16 cellular contexts compared by ENCODE assay signal in genomic region chr18:9055626-9056025, GRCh38.
A peak's percentile ranks its signal among the peaks of the same experiment; 100 is the strongest.
DNase-seq lines count a peak whose midpoint lies in the region; ATAC-seq and TF ChIP-seq lines count a peak whose summit lies in the region.
"Had no signal": no experiment of that assay in that cellular context is flagged by ENCODE, and none has a peak within 500 bp of the region (broad histone marks: within the 10 kb centered on the region; RNA-seq: fewer than 3 reads in every experiment).

No MANE protein-coding gene starts in this region.

- DNase-seq in RWPE1 (ENCODE audit: low spot score): no peak
- peak; percentile 63 for DNase-seq in epithelial cell of esophagus (ENCODE audit: low read depth)
- no peak for DNase-seq in stimulated activated naive B cell treated with anti-CD40 and anti-IgM and Interleukin-4, amounts not matched to agents 10 μg/mL and 1 μg/mL and 100 μg/mL, for 72 hours
- DNase-seq in T-helper 1 cell: no peak
- DNase-seq: activated effector memory CD4-positive, alpha-beta T cell treated with Interleukin-2 at 50 U/mL for 16 hours; DMS 273 treated with DMSO at 0.1 percent for 48 hours; dorsolateral prefrontal cortex; GF-D8; NCI-H1436; stimulated activated naive CD4-positive, alpha-beta T cell had no signal

- H3K4me1 Mint-ChIP-seq in stimulated activated naive B cell treated with anti-CD40 and anti-IgM and Interleukin-4, amounts not matched to agents 10 μg/mL and 1 μg/mL and 100 μg/mL, for 72 hours: peaks cover 2 to 20% of the 10 kb centered on the region in 2 donors
- H3K4me1 Mint-ChIP-seq: neural progenitor cell had no signal

- H3K27ac Mint-ChIP-seq in stimulated activated naive B cell treated with anti-CD40 and anti-IgM and Interleukin-4, amounts not matched to agents 10 μg/mL and 1 μg/mL and 100 μg/mL, for 72 hours: no peak overlapping the region
- H3K27ac Mint-ChIP-seq: neural progenitor cell, type B pancreatic cell had no signal

- no peaks in the 10 kb centered on the region for H3K36me3 ChIP-seq in muscle layer of duodenum (ENCODE audit: control insufficient read depth in 1 of 2, insufficient read depth in 2 of 2, low read length in 2 of 2)
- H3K36me3 ChIP-seq: neural progenitor cell had no signal

- H3K27me3 ChIP-seq in muscle layer of duodenum (ENCODE audit: low read depth, low read length): no peaks in the 10 kb centered on the region
- H3K27me3 ChIP-seq: dorsolateral prefrontal cortex, neural progenitor cell had no signal

- TF ChIP-seq CTCF in RWPE1 (conservative IDR thresholded peaks at IDR 0.05; ENCODE audit: low read depth): 0 out of 2 replicates have a peak, but pooled peaks have one; percentile 6
- no peak for TF ChIP-seq CTCF in epithelial cell of esophagus (IDR thresholded peaks at IDR 0.05; ENCODE audit: insufficient read depth, low read depth, low read length, missing control alignments)

- POLR2A ChIA-PET in RWPE1 (lab: Yijun Ruan, JAX; ENCODE audit: low non-redundant PET): no interaction called here

- H3K4me3 Mint-ChIP-seq in stimulated activated naive B cell treated with anti-CD40 and anti-IgM and Interleukin-4, amounts not matched to agents 10 μg/mL and 1 μg/mL and 100 μg/mL, for 72 hours: no peak overlapping the region
- H3K4me3 Mint-ChIP-seq: neural progenitor cell, type B pancreatic cell had no signal

- H3K9me3 ChIP-seq in muscle layer of duodenum (ENCODE audit: control insufficient read depth in 1 of 2, low read length in 2 of 2): no peaks in the 10 kb centered on the region

- peaks cover 0 to 6% of the 10 kb centered on the region in 2 donors for H3K4me1 ChIP-seq in muscle layer of duodenum (ENCODE audit: control insufficient read depth in 1 of 2, insufficient read depth in 2 of 2, low read length in 2 of 2)
- H3K4me1 ChIP-seq: neural progenitor cell had no signal

- peak overlapping the region; percentile 85 for H3K27ac ChIP-seq in RWPE1
- H3K27ac ChIP-seq in muscle layer of duodenum (ENCODE audit: low read length): peak overlapping the region; percentile 16
- H3K27ac ChIP-seq: dorsolateral prefrontal cortex, neural progenitor cell had no signal

- ATAC-seq in GM18517 (IDR thresholded peaks at IDR 0.05; ENCODE audit: unreplicated experiment) (peak; percentile 11), HG03520 (IDR thresholded peaks at IDR 0.05; ENCODE audit: unreplicated experiment) (no peak), HG02840 (IDR thresholded peaks at IDR 0.05; ENCODE audit: low FRiP score, unreplicated experiment) (no peak)
- ATAC-seq in stimulated activated naive B cell treated with anti-CD40 and anti-IgM and Interleukin-4, amounts not matched to agents 10 μg/mL and 1 μg/mL and 100 μg/mL, for 72 hours (replicated peaks): no peak

- peaks cover 5 to 9% of the 10 kb centered on the region in 2 donors for H3K36me3 Mint-ChIP-seq in stimulated activated naive B cell treated with anti-CD40 and anti-IgM and Interleukin-4, amounts not matched to agents 10 μg/mL and 1 μg/mL and 100 μg/mL, for 72 hours
- H3K36me3 Mint-ChIP-seq: neural progenitor cell, type B pancreatic cell had no signal

- CTCF ChIA-PET in RWPE1 (lab: Yijun Ruan, JAX): interaction anchor here (0.7 to 1.0 kb wide), 2 partner anchors 17 to 390 kb away, joined by 3 to 5 read pairs; no protein-coding TSS in a partner anchor

- no peaks in the 10 kb centered on the region for H3K27me3 Mint-ChIP-seq in stimulated activated naive B cell treated with anti-CD40 and anti-IgM and Interleukin-4, amounts not matched to agents 10 μg/mL and 1 μg/mL and 100 μg/mL, for 72 hours
- H3K27me3 Mint-ChIP-seq: type B pancreatic cell had no signal

- H3K9me3 Mint-ChIP-seq in stimulated activated naive B cell treated with anti-CD40 and anti-IgM and Interleukin-4, amounts not matched to agents 10 μg/mL and 1 μg/mL and 100 μg/mL, for 72 hours: peaks cover 3 to 11% of the 10 kb centered on the region in 2 donors

- H3K4me3 ChIP-seq in epithelial cell of esophagus (ENCODE audit: low read length): no peak overlapping the region
- H3K4me3 ChIP-seq in muscle layer of duodenum (ENCODE audit: low read depth in 1 of 2, low read length in 2 of 2): no peak overlapping the region
- H3K4me3 ChIP-seq: dorsolateral prefrontal cortex, neural progenitor cell had no signal
